Comparison of ENCODE assay signal across 8 cellular contexts in genomic region chr15:34581687-34582460, GRCh38. TPM values are rescaled to one million over a fixed set of nuclear protein-coding genes. Genes with fewer than 3 reads are reported as not detected.
DNase-seq lines count a peak whose midpoint lies in the region; ATAC-seq, FAIRE-seq and TF ChIP-seq lines count a peak whose summit lies in the region.
"Not testable (repeated sequence)": the region's sequence is repeated elsewhere in the genome, so short reads cannot be mapped to it uniquely, and the experiment has no call there.

No MANE protein-coding gene starts in this region.

- H3K9ac ChIP-seq in NT2/D1 (ENCODE audit: insufficient read length, low read depth), result peak overlapping the region; percentile 88

- H3K27ac Mint-ChIP-seq in activated CD8-positive, alpha-beta T cell treated with anti-CD3 and anti-CD28 coated beads, Interleukin-2, amount 10 ng/mL, durations not matched to agents 7 days and 5 days, result peak overlapping the region; percentile 91
- peak overlapping the region; percentile 64 for H3K27ac Mint-ChIP-seq in glutamatergic neuron (ENCODE audit: unreplicated experiment)

- not testable (repeated sequence) for ATAC-seq in activated CD8-positive, alpha-beta T cell treated with anti-CD3 and anti-CD28 coated beads, Interleukin-2, amount 10 ng/mL, durations not matched to agents 7 days and 5 days; gastrocnemius medialis; aorta (ENCODE audit: low FRiP score)

- H3K4me1 ChIP-seq in NT2/D1 (ENCODE audit: insufficient read depth, insufficient read length); aorta (ENCODE audit: control insufficient read depth in 1 of 2, insufficient read depth in 2 of 2, low read length in 2 of 2): not testable (repeated sequence)
- peaks cover 19% of the 10 kb centered on the region for H3K4me1 ChIP-seq in mononuclear cell (ENCODE audit: insufficient read depth, low read length)
- H3K4me1 ChIP-seq in gastrocnemius medialis, result peaks cover 13 to 19% of the 10 kb centered on the region in 2 donors

- H3K9me3 Mint-ChIP-seq in activated CD8-positive, alpha-beta T cell treated with anti-CD3 and anti-CD28 coated beads, Interleukin-2, amount 10 ng/mL, durations not matched to agents 7 days and 5 days (ENCODE audit: insufficient read depth); glutamatergic neuron (ENCODE audit: unreplicated experiment): not testable (repeated sequence)

- not testable (repeated sequence) for TF ChIP-seq CTCF in bronchial epithelial cell (IDR thresholded peaks at IDR 0.05; ENCODE audit: insufficient read depth, low read length, severe bottlenecking); glutamatergic neuron (IDR thresholded peaks at IDR 0.05; ENCODE audit: partially characterized antibody, unreplicated experiment); gastrocnemius medialis (IDR thresholded peaks at IDR 0.05 in 4 of 5, conservative IDR thresholded peaks at IDR 0.05 in 1 of 5)

- peaks cover 59% of the 10 kb centered on the region for H3K4me1 Mint-ChIP-seq in activated CD8-positive, alpha-beta T cell treated with anti-CD3 and anti-CD28 coated beads, Interleukin-2, amount 10 ng/mL, durations not matched to agents 7 days and 5 days (ENCODE audit: low read depth)
- peaks cover 19% of the 10 kb centered on the region for H3K4me1 Mint-ChIP-seq in glutamatergic neuron (ENCODE audit: low read depth, unreplicated experiment)

- H3K9me3 ChIP-seq in NT2/D1 (ENCODE audit: insufficient read depth, low read length); mononuclear cell (ENCODE audit: low read depth, low read length); gastrocnemius medialis; aorta (ENCODE audit: control insufficient read depth, low read length): not testable (repeated sequence)

- H3K27me3 Mint-ChIP-seq in activated CD8-positive, alpha-beta T cell treated with anti-CD3 and anti-CD28 coated beads, Interleukin-2, amount 10 ng/mL, durations not matched to agents 7 days and 5 days (ENCODE audit: low read depth); glutamatergic neuron (ENCODE audit: unreplicated experiment): not testable (repeated sequence)

- in situ Hi-C loops in gastrocnemius medialis (cut with MboI; ENCODE audit: low sequenced_read_pairs in 4 of 4), result loop anchor here in 1 of 4 donors (10.0 kb wide), 1 partner anchor 67 kb away; no protein-coding TSS in a partner anchor

- not testable (repeated sequence) for TF ChIP-seq POLR2A in gastrocnemius medialis (IDR thresholded peaks at IDR 0.05)

- peaks cover 25% of the 10 kb centered on the region for H3K36me3 Mint-ChIP-seq in activated CD8-positive, alpha-beta T cell treated with anti-CD3 and anti-CD28 coated beads, Interleukin-2, amount 10 ng/mL, durations not matched to agents 7 days and 5 days (ENCODE audit: low read depth)
- H3K36me3 Mint-ChIP-seq in glutamatergic neuron (ENCODE audit: unreplicated experiment), result not testable (repeated sequence)

- CTCF ChIA-PET in activated CD8-positive, alpha-beta T cell treated with anti-CD3 and anti-CD28 coated beads, Interleukin-2, amount 10 ng/mL, durations not matched to agents 7 days and 5 days (lab: Charles Lee), result interaction anchor here (0.6 to 0.9 kb wide), 2 partner anchors 373 to 521 kb away, joined by 3 read pairs; no protein-coding TSS in a partner anchor

- 54 to 57% methylated on average over 14 to 15 of the region's 15 CpGs for WGBS in aorta, 2 donors

- peak overlapping the region; percentile 95 for H3K4me3 Mint-ChIP-seq in activated CD8-positive, alpha-beta T cell treated with anti-CD3 and anti-CD28 coated beads, Interleukin-2, amount 10 ng/mL, durations not matched to agents 7 days and 5 days
- peak overlapping the region; percentile 90 for H3K4me3 Mint-ChIP-seq in glutamatergic neuron (ENCODE audit: unreplicated experiment)

- peaks cover 15% of the 10 kb centered on the region for H3K27me3 ChIP-seq in NT2/D1 (ENCODE audit: insufficient read depth, insufficient read length)
- not testable (repeated sequence) for H3K27me3 ChIP-seq in bronchial epithelial cell (ENCODE audit: control insufficient read depth, insufficient read depth, low read length); gastrocnemius medialis; aorta (ENCODE audit: control insufficient read depth in 1 of 2, insufficient read depth in 2 of 2, low read length in 1 of 2)
- H3K27me3 ChIP-seq in mononuclear cell (ENCODE audit: insufficient read depth, low read length), result peaks cover 13% of the 10 kb centered on the region

- peak overlapping the region; percentile 84 for H3K4me3 ChIP-seq in GM08714 (ENCODE audit: low read length)
- H3K4me3 ChIP-seq in NT2/D1 (ENCODE audit: insufficient read length, low read depth), result peak overlapping the region; percentile 70
- H3K4me3 ChIP-seq in bronchial epithelial cell (ENCODE audit: low read depth, low read length), result peak overlapping the region; percentile 81
- peak overlapping the region; percentile 59 for H3K4me3 ChIP-seq in mononuclear cell (ENCODE audit: low read length)
- H3K4me3 ChIP-seq in gastrocnemius medialis, result peak overlapping the region; percentile 73 to 90 (median 80)
- H3K4me3 ChIP-seq in aorta (ENCODE audit: low read length in 2 of 2), result peak overlapping the region; percentile 55 to 77

- not testable (repeated sequence) for H3K27ac ChIP-seq in gastrocnemius medialis; aorta (ENCODE audit: low read depth in 1 of 2, low read length in 2 of 2)

- intact Hi-C loops in gastrocnemius medialis (cut with DNase I; ENCODE audit: low total_unique reads), result loop anchor here (10.0 kb wide), 3 partner anchors 147 to 477 kb away; partner anchors contain the start of genes EMC7, GOLGA8A, NOP10 and NUTM1
- intact Hi-C loops in aorta (cut with DNase I), result loop anchor here in 1 of 2 donors (10.0 kb wide), 3 partner anchors 237 to 1387 kb away; partner anchors contain the start of genes EMC4, FMN1, NOP10 and NUTM1

- FAIRE-seq in bronchial epithelial cell (lab: Jason Lieb, UNC), result peak; percentile 36

- H3K36me3 ChIP-seq in NT2/D1 (ENCODE audit: insufficient read depth, insufficient read length, low read length); bronchial epithelial cell (ENCODE audit: control insufficient read depth, insufficient read depth, low read length); gastrocnemius medialis; aorta (ENCODE audit: control insufficient read depth in 1 of 2, insufficient read depth in 2 of 2, low read length in 1 of 2): not testable (repeated sequence)

- POLR2A ChIA-PET in activated CD8-positive, alpha-beta T cell treated with anti-CD3 and anti-CD28 coated beads, Interleukin-2, amount 10 ng/mL, durations not matched to agents 7 days and 5 days (lab: Charles Lee), result interaction anchor here (2.1 kb wide), 1 partner anchor 215 kb away, joined by 9 read pairs; the partner anchor contains the start of gene LPCAT4

- not testable (repeated sequence) for DNase-seq in NT2/D1 (ENCODE audit: low read depth, low spot score); activated CD8-positive, alpha-beta T cell treated with anti-CD3 and anti-CD28 coated beads, Interleukin-2, amount 10 ng/mL, durations not matched to agents 7 days and 5 days; bronchial epithelial cell (ENCODE audit: low read depth); glutamatergic neuron; gastrocnemius medialis; aorta

RNA-seq across cellular contexts. Expression of gene GOLGA8B, which starts 1.6 kb away (rescaled TPM):
- total RNA-seq in activated CD8-positive, alpha-beta T cell treated with anti-CD3 and anti-CD28 coated beads, Interleukin-2, amount 10 ng/mL, durations not matched to agents 7 days and 5 days, result 100 to 1,000 TPM; 189 to 191 TPM
- total RNA-seq in bronchial epithelial cell (31.2 and 48.7 TPM in 2 replicates), glutamatergic neuron (ENCODE audit: unreplicated experiment) (161 TPM), mononuclear cell (186 TPM), gastrocnemius medialis (10 to 100 TPM in 2 of 4 donors, 1 to 10 TPM in 2; 2.5 to 55.5 (median 22.9) TPM), aorta (100 to 1,000 TPM in 1 of 2 donors, 10 to 100 TPM in 1; 93.4 to 127 TPM)
- 100 to 1,000 TPM in 1 of 2 donors, 1 to 10 TPM in 1; 5.8 to 123 TPM for polyA plus RNA-seq in aorta
